26 cellular contexts compared by ENCODE assay signal in the genomic region with DNA sequence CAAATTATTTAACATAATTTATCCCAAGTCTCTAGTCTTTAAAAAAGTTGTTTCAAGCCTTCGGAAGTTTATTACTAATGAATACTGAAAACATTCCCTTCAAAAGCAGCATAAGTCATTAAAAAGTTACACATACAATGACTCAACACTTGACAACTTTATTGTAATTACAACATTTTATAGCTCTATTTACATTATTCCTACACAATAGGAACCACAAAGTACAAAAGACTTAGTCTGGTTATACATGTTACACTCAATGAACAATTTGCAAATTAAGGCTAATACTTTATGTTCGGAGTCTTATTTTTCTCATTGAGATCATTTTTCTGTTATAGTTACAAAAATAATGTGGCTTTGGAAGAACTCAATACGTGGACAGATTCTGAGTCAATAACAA.
"Had no signal": no experiment of that assay in that cellular context is flagged by ENCODE, and none has a peak within 500 bp of the region (broad histone marks: within the 10 kb centered on the region; RNA-seq: fewer than 3 reads in every experiment).

No MANE protein-coding gene starts in this region.

- ATAC-seq: activated CD4-positive, alpha-beta T cell treated with anti-CD3 and anti-CD28 coated beads for 36 hours; activated CD8-positive, alpha-beta memory T cell treated with anti-CD3 and anti-CD28 coated beads, Interleukin-2, amount 10 ng/mL, durations not matched to agents 7 days and 5 days; activated CD8-positive, alpha-beta T cell treated with anti-CD3 and anti-CD28 coated beads, Interleukin-2, amount 10 ng/mL, durations not matched to agents 7 days and 5 days; activated naive CD8-positive, alpha-beta T cell treated with anti-CD3 and anti-CD28 coated beads, Interleukin-2, amount 50 U/mL, for 24 hours; effector memory CD8-positive, alpha-beta T cell had no signal

- H3K4me3 ChIP-seq: adrenal gland had no signal

- H3K36me3 ChIP-seq: adrenal gland had no signal

- DNase-seq: activated CD4-positive, alpha-beta memory T cell treated with anti-CD3 and anti-CD28 coated beads for 36 hours; activated CD4-positive, alpha-beta T cell treated with anti-CD3 and anti-CD28 coated beads for 36 hours; activated CD4-positive, alpha-beta T cell treated with anti-CD3 and anti-CD28 coated beads, Interleukin-2, amount 10 ng/mL, durations not matched to agents 24 days and 14 days; activated CD4-positive, CD25-positive, alpha-beta regulatory T cell; activated CD4-positive, CD25-positive, alpha-beta regulatory T cell treated with anti-CD3 and anti-CD28 coated beads, Interleukin-2, amount 50 U/mL, for 72 hours; activated CD8-positive, alpha-beta memory T cell treated with anti-CD3 and anti-CD28 coated beads, Interleukin-2, amount 10 ng/mL, durations not matched to agents 7 days and 5 days; activated CD8-positive, alpha-beta memory T cell treated with anti-CD3 and anti-CD28 coated beads, Interleukin-2, amount 50 U/mL, for 4 hours; activated CD8-positive, alpha-beta T cell treated with anti-CD3 and anti-CD28 coated beads, Interleukin-2, amount 10 ng/mL, durations not matched to agents 7 days and 5 days; activated effector memory CD4-positive, alpha-beta T cell treated with anti-CD3 and anti-CD28 coated beads, Interleukin-2, amount 50 U/mL, for 16 hours; activated naive CD4-positive, alpha-beta T cell treated with anti-CD3 and anti-CD28 coated beads for 36 hours; activated naive CD8-positive, alpha-beta T cell treated with anti-CD3 and anti-CD28 coated beads for 36 hours; activated naive CD8-positive, alpha-beta T cell treated with anti-CD3 and anti-CD28 coated beads, Interleukin-2, amount 50 U/mL, for 24 hours; activated T-cell treated with anti-CD3 and anti-CD28 coated beads, Interleukin-2, amount 50 U/mL, for 1 hour; activated T-cell treated with anti-CD3 and anti-CD28 coated beads, Interleukin-2, amount 50 U/mL, for 48 hours; adrenal gland; amygdala; aorta; caudate nucleus; cortex of kidney; dermis blood vessel endothelial cell; effector CD4-positive, alpha-beta T cell; effector memory CD8-positive, alpha-beta T cell; foreskin fibroblast; head of caudate nucleus; T-helper 2 cell had no signal

- FAIRE-seq: frontal cortex had no signal
